In the genomic region with DNA sequence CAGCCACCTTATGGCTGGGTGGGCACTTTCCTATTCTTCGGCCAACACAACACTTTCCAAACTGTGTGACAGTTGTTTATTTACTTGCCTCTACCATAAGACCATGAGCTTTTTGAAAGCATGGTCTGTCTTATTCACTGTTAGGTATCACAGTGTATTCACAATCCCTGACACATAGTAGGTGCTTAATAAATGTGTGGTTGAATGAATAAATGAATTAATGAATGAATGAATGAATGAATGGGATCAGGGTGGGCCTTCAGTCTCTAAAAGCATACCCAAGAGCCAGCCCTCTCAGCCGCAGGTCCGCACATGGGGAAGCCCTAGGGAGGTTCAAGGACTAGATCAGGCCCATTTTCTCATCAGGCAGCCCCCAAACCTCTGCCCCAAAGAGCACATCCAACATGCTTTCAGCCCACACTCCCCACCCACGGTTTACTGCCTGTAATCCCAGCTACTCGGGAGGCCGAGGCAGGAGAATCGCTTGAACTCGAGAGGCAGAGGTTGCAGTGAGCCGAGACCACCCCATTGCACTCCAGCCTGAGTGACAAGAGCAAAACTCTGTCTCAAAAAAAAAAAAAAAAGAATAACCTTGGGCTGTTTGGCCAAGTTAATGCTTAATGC, we compare ENCODE assay signal across 22 cellular contexts.
DNase-seq lines count a peak whose midpoint lies in the region; ATAC-seq, FAIRE-seq and TF ChIP-seq lines count a peak whose summit lies in the region.
"Had no signal": no experiment of that assay in that cellular context is flagged by ENCODE, and none has a peak within 500 bp of the region (broad histone marks: within the 10 kb centered on the region; RNA-seq: fewer than 3 reads in every experiment).

No MANE protein-coding gene starts in this region.

- no peaks in the 10 kb centered on the region for H4K20me1 ChIP-seq in astrocyte (ENCODE audit: insufficient read depth, low read length)

- TF ChIP-seq CTCF in heart left ventricle (IDR thresholded peaks at IDR 0.05) (no peak), astrocyte (IDR thresholded peaks at IDR 0.05; ENCODE audit: insufficient read depth, low read depth, low read length) (no peak), mesothelial cell of epicardium (IDR thresholded peaks at IDR 0.05; ENCODE audit: unreplicated experiment) (no peak), upper lobe of left lung (IDR thresholded peaks at IDR 0.05) (no peak)

- H3K27me3 ChIP-seq in heart left ventricle (no peaks in the 10 kb centered on the region), astrocyte (ENCODE audit: insufficient read depth, low read length) (no peaks in the 10 kb centered on the region), upper lobe of left lung (no peaks in the 10 kb centered on the region)
- H3K27me3 ChIP-seq: MG63 had no signal

- peak overlapping the region; percentile 14 for H3K4me2 ChIP-seq in astrocyte (ENCODE audit: low read length)
- H3K4me2 ChIP-seq: GM23338 had no signal

- no peak for DNase-seq in heart left ventricle
- no peak for DNase-seq in left cardiac atrium
- no peak for DNase-seq in astrocyte (ENCODE audit: low read depth)
- DNase-seq in mesothelial cell of epicardium (ENCODE audit: low spot score in 2 of 2, unreplicated experiment in 2 of 2): no peak
- DNase-seq in upper lobe of left lung: no peak
- DNase-seq in Kasumi-1 (lab: John Stamatoyannopoulos, UW): no peak
- no peak for DNase-seq in GDM1 (lab: John Stamatoyannopoulos, UW)
- DNase-seq: activated CD4-positive, alpha-beta T cell treated with anti-CD3 and anti-CD28 coated beads, Interleukin-2, amount 10 ng/mL, durations not matched to agents 24 days and 14 days; activated naive CD4-positive, alpha-beta T cell treated with Interleukin-2 at 50 U/mL for 16 hours; aorta; CD4-positive, CD25-positive, alpha-beta regulatory T cell; DMS53; effector memory CD4-positive, alpha-beta T cell; NCI-H1436; NCI-H2171; retina; SHP77 treated with DMSO at 0.1 percent for 48 hours; stimulated activated CD4-positive, alpha-beta T cell treated with anti-CD3 and anti-CD28 coated beads, Interleukin-15, amount 100 ng/mL, for 24 hours had no signal

- H3K36me3 ChIP-seq in heart left ventricle (no peaks in the 10 kb centered on the region), astrocyte (ENCODE audit: insufficient read depth, low read length) (no peaks in the 10 kb centered on the region), upper lobe of left lung (no peaks in the 10 kb centered on the region)
- H3K36me3 ChIP-seq: MG63 had no signal

- H3K4me3 ChIP-seq in heart left ventricle: no peak overlapping the region
- no peak overlapping the region for H3K4me3 ChIP-seq in astrocyte (ENCODE audit: insufficient read depth, low read depth, low read length)
- H3K4me3 ChIP-seq in upper lobe of left lung: no peak overlapping the region
- H3K4me3 ChIP-seq: GM23338, MG63, mucosa of descending colon had no signal

- no peaks in the 10 kb centered on the region for H3K9me3 Mint-ChIP-seq in astrocyte (ENCODE audit: unreplicated experiment)
- peaks cover 4% of the 10 kb centered on the region for H3K9me3 Mint-ChIP-seq in mesothelial cell of epicardium
- H3K9me3 Mint-ChIP-seq: GM23338 had no signal

- no peaks in the 10 kb centered on the region for H3K9me3 ChIP-seq in heart left ventricle
- no peaks in the 10 kb centered on the region for H3K9me3 ChIP-seq in astrocyte (ENCODE audit: insufficient read depth, low read depth, low read length)
- no peaks in the 10 kb centered on the region for H3K9me3 ChIP-seq in upper lobe of left lung
- H3K9me3 ChIP-seq: MG63, mucosa of descending colon had no signal

- H3K79me2 ChIP-seq in astrocyte (ENCODE audit: insufficient read depth, low read length): no peaks in the 10 kb centered on the region

- no peak overlapping the region for H3K9ac ChIP-seq in astrocyte (ENCODE audit: low read length)

- H3K27me3 Mint-ChIP-seq in astrocyte (ENCODE audit: low read depth, unreplicated experiment) (peaks cover 4% of the 10 kb centered on the region), mesothelial cell of epicardium (ENCODE audit: low read depth) (no peaks in the 10 kb centered on the region)
- H3K27me3 Mint-ChIP-seq: activated CD4-positive, alpha-beta T cell treated with anti-CD3 and anti-CD28 coated beads, Interleukin-2, amount 10 ng/mL, durations not matched to agents 24 days and 14 days had no signal

- 69 to 79% (median 76%) methylated on average over 9 of the region's 9 CpGs for WGBS in heart left ventricle, 4 donors
- WGBS in upper lobe of left lung, 2 donors: 75 to 76% methylated on average over 9 of the region's 9 CpGs

- no peak for TF ChIP-seq POLR2A in heart left ventricle (IDR thresholded peaks at IDR 0.05)
- TF ChIP-seq POLR2A in upper lobe of left lung (IDR thresholded peaks at IDR 0.05): no peak

- H3K27ac ChIP-seq in heart left ventricle: peak overlapping the region in 10 of 12 donors; percentile 9 to 77 (median 67)
- H3K27ac ChIP-seq in astrocyte (ENCODE audit: low read depth, low read length): no peak overlapping the region
- peak overlapping the region in 3 of 4 donors; percentile 30 to 69 (median 32) for H3K27ac ChIP-seq in upper lobe of left lung

- H2AFZ ChIP-seq in astrocyte (ENCODE audit: low read depth, low read length): no peak overlapping the region
- H2AFZ ChIP-seq: GM23338 had no signal

- TF ChIP-seq EP300 in upper lobe of left lung (IDR thresholded peaks at IDR 0.05): no peak

- H3K4me1 ChIP-seq in heart left ventricle: peaks cover 0 to 57% (median 27%) of the 10 kb centered on the region in 12 donors
- peaks cover 3% of the 10 kb centered on the region for H3K4me1 ChIP-seq in astrocyte (ENCODE audit: insufficient read depth, low read length)
- peaks cover 0 to 8% (median 4%) of the 10 kb centered on the region in 4 donors for H3K4me1 ChIP-seq in upper lobe of left lung

- H3K4me3 Mint-ChIP-seq in astrocyte (ENCODE audit: unreplicated experiment) (no peak overlapping the region), mesothelial cell of epicardium (no peak overlapping the region)
- H3K4me3 Mint-ChIP-seq: activated CD4-positive, alpha-beta T cell treated with anti-CD3 and anti-CD28 coated beads, Interleukin-2, amount 10 ng/mL, durations not matched to agents 24 days and 14 days; CD4-positive, CD25-positive, alpha-beta regulatory T cell; GM23338 had no signal

- H3K36me3 Mint-ChIP-seq in astrocyte (ENCODE audit: low read depth, unreplicated experiment) (no peaks in the 10 kb centered on the region), mesothelial cell of epicardium (no peaks in the 10 kb centered on the region)
- H3K36me3 Mint-ChIP-seq: CD4-positive, CD25-positive, alpha-beta regulatory T cell had no signal

- H3K4me1 Mint-ChIP-seq in astrocyte (ENCODE audit: low read depth, unreplicated experiment) (peaks cover 7% of the 10 kb centered on the region), mesothelial cell of epicardium (peaks cover 20% of the 10 kb centered on the region)
- H3K4me1 Mint-ChIP-seq: GM23338 had no signal

- peak overlapping the region; percentile 2 for H3K27ac Mint-ChIP-seq in astrocyte (ENCODE audit: unreplicated experiment)
- peak overlapping the region; percentile 77 for H3K27ac Mint-ChIP-seq in mesothelial cell of epicardium
- H3K27ac Mint-ChIP-seq: activated CD4-positive, alpha-beta T cell treated with anti-CD3 and anti-CD28 coated beads, Interleukin-2, amount 10 ng/mL, durations not matched to agents 24 days and 14 days; GM23338 had no signal

- FAIRE-seq in astrocyte (lab: Jason Lieb, UNC): no peak

- ATAC-seq in heart left ventricle (no peak), left cardiac atrium (no peak), upper lobe of left lung (ENCODE audit: low FRiP score in 2 of 2) (no peak), GM21381 (IDR thresholded peaks at IDR 0.05; ENCODE audit: unreplicated experiment) (no peak)
- ATAC-seq: GM23338 had no signal

- intact Hi-C loops in heart left ventricle (cut with DNase I) (loop anchor here in 3 of 10 donors (10.0 kb wide), 3 partner anchors 93 to 263 kb away; a partner anchor contains a TSS), left cardiac atrium (cut with DNase I) (no loop called here)
